ENCODE assay signal across 10 cellular contexts in the genomic region with DNA sequence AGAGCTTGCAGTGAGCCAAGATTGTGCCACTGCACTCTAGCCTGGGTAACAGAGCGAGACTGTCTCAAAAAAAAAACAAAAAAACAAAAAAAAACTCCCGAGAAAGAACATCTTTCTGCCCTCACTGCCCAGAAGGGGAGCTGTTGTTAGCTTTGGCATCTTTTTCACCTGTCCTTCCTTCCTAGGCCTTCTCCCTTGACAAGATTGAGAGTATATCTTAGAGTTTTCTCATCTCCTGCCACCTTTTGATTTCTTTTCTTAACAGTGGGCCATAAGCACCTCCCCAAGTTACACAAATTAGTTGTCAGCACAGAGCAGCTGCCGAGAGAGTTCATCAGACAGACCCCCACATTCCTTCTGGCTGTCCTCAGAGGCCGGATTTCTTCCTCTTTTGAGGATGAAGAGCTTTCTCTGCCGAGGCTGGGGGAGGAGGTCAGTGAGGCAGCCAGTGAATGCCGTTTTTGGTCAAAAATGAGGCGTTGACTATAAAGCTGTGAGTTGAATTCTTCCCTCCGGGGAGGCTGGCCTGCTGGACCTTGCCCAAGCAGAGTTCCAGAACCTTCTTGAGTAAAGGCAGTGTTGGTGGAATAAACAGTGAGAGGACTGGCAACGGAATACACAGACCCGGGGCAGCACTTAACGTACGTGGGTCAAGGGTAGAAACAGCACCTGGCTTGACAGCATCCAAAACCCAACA.
DNase-seq lines count a peak whose midpoint lies in the region; ATAC-seq and TF ChIP-seq lines count a peak whose summit lies in the region.
"Had no signal": no experiment of that assay in that cellular context is flagged by ENCODE, and none has a peak within 500 bp of the region (broad histone marks: within the 10 kb centered on the region; RNA-seq: fewer than 3 reads in every experiment).

No MANE protein-coding gene starts in this region.

- in situ Hi-C loops in HAP-1 (cut with MboI; ENCODE audit: low sequenced_read_pairs): no loop called here

- no peak for ATAC-seq in lung (ENCODE audit: insufficient read depth, low FRiP score)
- peak in 1 of 2 donors; percentile 79 for ATAC-seq in upper lobe of left lung (ENCODE audit: low FRiP score in 2 of 2)

- no peaks in the 10 kb centered on the region for H3K9me3 ChIP-seq in lung (ENCODE audit: control insufficient read depth in 2 of 2, insufficient read depth in 1 of 2, low read length in 1 of 2)
- no peaks in the 10 kb centered on the region for H3K9me3 ChIP-seq in upper lobe of left lung
- H3K9me3 ChIP-seq in HAP-1: no peaks in the 10 kb centered on the region

- TF ChIP-seq EP300 in upper lobe of left lung (IDR thresholded peaks at IDR 0.05): no peak

- TF ChIP-seq CTCF in cardiac fibroblast (IDR thresholded peaks at IDR 0.05; ENCODE audit: low read depth, low read length) (peak; percentile 50), lung (IDR thresholded peaks at IDR 0.05; ENCODE audit: control extremely low read depth, extremely low read depth) (no peak), upper lobe of left lung (IDR thresholded peaks at IDR 0.05) (peak in 1 of 6 experiments; percentile 8)

- TF ChIP-seq POLR2A in upper lobe of left lung (IDR thresholded peaks at IDR 0.05): no peak

- peaks cover 0 to 14% of the 10 kb centered on the region in 2 donors for H3K36me3 ChIP-seq in lung (ENCODE audit: control insufficient read depth in 2 of 2, insufficient read depth in 2 of 2, low read length in 2 of 2)
- peaks cover 0 to 42% (median 16%) of the 10 kb centered on the region in 4 donors for H3K36me3 ChIP-seq in upper lobe of left lung
- H3K36me3 ChIP-seq in HAP-1 (replicated peaks): peaks cover 37% of the 10 kb centered on the region

- no peaks in the 10 kb centered on the region for H3K27me3 ChIP-seq in lung (ENCODE audit: control insufficient read depth, insufficient read depth)
- H3K27me3 ChIP-seq in upper lobe of left lung: no peaks in the 10 kb centered on the region
- no peaks in the 10 kb centered on the region for H3K27me3 ChIP-seq in HAP-1 (ENCODE audit: low read depth)

- DNase-seq in DMS 273 (lab: John Stamatoyannopoulos, UW; ENCODE audit: unreplicated experiment) (peak; percentile 37), DMS 273 treated with DMSO at 0.1 percent for 48 hours (lab: John Stamatoyannopoulos, UW) (no peak), cardiac fibroblast (ENCODE audit: low read depth in 2 of 2) (peak; percentile 41 to 75), lung (ENCODE audit: low spot score) (peak; percentile 34), upper lobe of left lung (no peak), kidney tubule cell (ENCODE audit: low spot score) (no peak), HUDEP-2 (lab: John Stamatoyannopoulos, UW; ENCODE audit: unreplicated experiment in 76 of 76) (no peak), HAP-1 (ENCODE audit: low spot score in 2 of 2) (no peak)
- DNase-seq: 8988T, amniotic stem cell had no signal

- H3K4me1 ChIP-seq in lung (ENCODE audit: control insufficient read depth in 2 of 2, insufficient read depth in 2 of 2, low read length in 2 of 2): no peaks in the 10 kb centered on the region
- H3K4me1 ChIP-seq in upper lobe of left lung: peaks cover 18 to 27% (median 23%) of the 10 kb centered on the region in 4 donors
- no peaks in the 10 kb centered on the region for H3K4me1 ChIP-seq in HAP-1

- H3K27ac ChIP-seq in lung (ENCODE audit: low read depth in 1 of 2, low read length in 1 of 2) (peak overlapping the region in 1 of 2 donors; percentile 40), upper lobe of left lung (peak overlapping the region; percentile 22 to 60 (median 37))

- no peak overlapping the region for H3K4me3 ChIP-seq in cardiac fibroblast (replicated peaks in 1 of 2; ENCODE audit: low read depth in 2 of 2, low read length in 2 of 2)
- H3K4me3 ChIP-seq in lung: no peak overlapping the region
- H3K4me3 ChIP-seq in upper lobe of left lung: no peak overlapping the region
- H3K4me3 ChIP-seq in HAP-1: no peak overlapping the region

- 44 to 55% methylated on average over 12 of the region's 12 CpGs for WGBS in lung, 2 donors
- 41 to 64% methylated on average over 12 of the region's 12 CpGs for WGBS in upper lobe of left lung, 2 donors

Comparison
In these comparisons a context has a peak if more than half of its experiments do, and no peak if none do; other contexts are left out.
1. DNase-seq: peak in DMS 273 (single experiment), cardiac fibroblast (2 of 2) and lung (single experiment); none in DMS 273 treated with DMSO at 0.1 percent for 48 hours (single experiment), upper lobe of left lung (0 of 2), kidney tubule cell (single experiment), HUDEP-2 (0 of 76) and HAP-1 (0 of 2).